21 cellular contexts compared by ENCODE assay signal in genomic region chr1:164713446-164714204, GRCh38.
DNase-seq lines count a peak whose midpoint lies in the region; ATAC-seq and TF ChIP-seq lines count a peak whose summit lies in the region.
"Had no signal": no experiment of that assay in that cellular context is flagged by ENCODE, and none has a peak within 500 bp of the region (broad histone marks: within the 10 kb centered on the region; RNA-seq: fewer than 3 reads in every experiment).

No MANE protein-coding gene starts in this region.

- DNase-seq in cardiac muscle cell (ENCODE audit: low read depth in 1 of 2, low spot score in 1 of 2) (peak in 1 of 2 donors; percentile 61), left ventricle myocardium superior (no peak), coronary artery (ENCODE audit: low spot score) (no peak), mesothelial cell of epicardium (ENCODE audit: low spot score in 2 of 2, unreplicated experiment in 2 of 2) (no peak), type B pancreatic cell (ENCODE audit: extremely low spot score, unreplicated experiment) (no peak), NCI-H187 treated with DMSO at 0.1 percent for 48 hours (lab: John Stamatoyannopoulos, UW) (no peak)
- DNase-seq: activated CD4-positive, alpha-beta T cell treated with anti-CD3 and anti-CD28 coated beads for 1 hour; activated T-cell treated with anti-CD3 and anti-CD28 coated beads, Interleukin-2, amount 50 U/mL, for 1 hour; amniotic stem cell; HFFc6; KBM-7; NCI-H187; SHP77 treated with DMSO at 0.1 percent for 48 hours; T-cell had no signal

- H3K4me1 ChIP-seq in cardiac muscle cell (ENCODE audit: low read depth) = peaks cover 74% of the 10 kb centered on the region

- TF ChIP-seq CTCF in cardiac muscle cell (IDR thresholded peaks at IDR 0.05; ENCODE audit: low read depth, low read length) (no peak), coronary artery (IDR thresholded peaks at IDR 0.05) (no peak), mesothelial cell of epicardium (IDR thresholded peaks at IDR 0.05; ENCODE audit: unreplicated experiment) (no peak), type B pancreatic cell (conservative IDR thresholded peaks at IDR 0.05) (no peak)

- H3K27ac ChIP-seq in cardiac muscle cell (peak overlapping the region; percentile 91), coronary artery (peak overlapping the region; percentile 6 to 55)
- H3K27ac ChIP-seq: epithelial cell of prostate had no signal

- no peak overlapping the region for H3K4me3 ChIP-seq in cardiac muscle cell
- H3K4me3 ChIP-seq in coronary artery = no peak overlapping the region

- peak overlapping the region; percentile 83 for H3K27ac Mint-ChIP-seq in mesothelial cell of epicardium
- H3K27ac Mint-ChIP-seq in type B pancreatic cell = peak overlapping the region; percentile 76
- H3K27ac Mint-ChIP-seq: B cell, HFFc6, T-cell had no signal

- no peaks in the 10 kb centered on the region for H3K27me3 ChIP-seq in cardiac muscle cell

- peaks cover 8% of the 10 kb centered on the region for H3K36me3 Mint-ChIP-seq in mesothelial cell of epicardium
- peaks cover 38% of the 10 kb centered on the region for H3K36me3 Mint-ChIP-seq in type B pancreatic cell
- H3K36me3 Mint-ChIP-seq: T-cell had no signal

- no peaks in the 10 kb centered on the region for H3K9me3 Mint-ChIP-seq in mesothelial cell of epicardium
- H3K9me3 Mint-ChIP-seq in type B pancreatic cell = no peaks in the 10 kb centered on the region
- H3K9me3 Mint-ChIP-seq: HFFc6 had no signal

- no peaks in the 10 kb centered on the region for H3K27me3 Mint-ChIP-seq in mesothelial cell of epicardium (ENCODE audit: low read depth)
- no peaks in the 10 kb centered on the region for H3K27me3 Mint-ChIP-seq in type B pancreatic cell
- H3K27me3 Mint-ChIP-seq: progenitor cell of endocrine pancreas had no signal

- intact Hi-C loops in left ventricle myocardium superior (cut with micrococcal nuclease) = no loop called here

- peaks cover 71% of the 10 kb centered on the region for H3K4me1 Mint-ChIP-seq in mesothelial cell of epicardium
- peaks cover 52% of the 10 kb centered on the region for H3K4me1 Mint-ChIP-seq in type B pancreatic cell (ENCODE audit: unreplicated experiment)
- H3K4me1 Mint-ChIP-seq: B cell; central memory CD8-positive, alpha-beta T cell; T-cell had no signal

- no peak overlapping the region for H3K4me3 Mint-ChIP-seq in mesothelial cell of epicardium
- H3K4me3 Mint-ChIP-seq in type B pancreatic cell = no peak overlapping the region
- H3K4me3 Mint-ChIP-seq: B cell; central memory CD8-positive, alpha-beta T cell; HFFc6; neural crest cell; T-cell had no signal

- ATAC-seq in left ventricle myocardium superior (no peak), GM19463 (IDR thresholded peaks at IDR 0.05; ENCODE audit: unreplicated experiment) (no peak), HG03520 (IDR thresholded peaks at IDR 0.05; ENCODE audit: unreplicated experiment) (no peak)
- ATAC-seq: T-cell had no signal

- H3K9me3 ChIP-seq in cardiac muscle cell (ENCODE audit: low read depth) = no peaks in the 10 kb centered on the region

- no peaks in the 10 kb centered on the region for H3K36me3 ChIP-seq in cardiac muscle cell
